Comparison of ENCODE assay signal across 10 cellular contexts in genomic region chr9:75108571-75108970, GRCh38. TPM values are rescaled to one million over a fixed set of nuclear protein-coding genes. Genes with fewer than 3 reads are reported as not detected.
A peak's percentile ranks its signal among the peaks of the same experiment; 100 is the strongest.
DNase-seq lines count a peak whose midpoint lies in the region; ATAC-seq and TF ChIP-seq lines count a peak whose summit lies in the region.
"Had no signal": no experiment of that assay in that cellular context is flagged by ENCODE, and none has a peak within 500 bp of the region (broad histone marks: within the 10 kb centered on the region; RNA-seq: fewer than 3 reads in every experiment).

No MANE protein-coding gene starts in this region.

- WGBS in adrenal gland, 4 donors, result 36 to 48% (median 44%) methylated on average over 4 of the region's 4 CpGs
- WGBS in urinary bladder, result 41% methylated on average over 4 of the region's 4 CpGs

- DNase-seq in activated effector memory CD4-positive, alpha-beta T cell treated with anti-CD3 and anti-CD28 coated beads, Interleukin-2, amount 50 U/mL, for 16 hours, result peak; percentile 73
- DNase-seq in activated effector memory CD4-positive, alpha-beta T cell treated with Interleukin-2 at 50 U/mL for 16 hours, result no peak
- DNase-seq in adrenal gland, result peak in 6 of 7 donors; percentile 54 to 86 (median 67)
- DNase-seq in hepatic stellate cell (ENCODE audit: low spot score), result peak; percentile 69
- no peak for DNase-seq in COLO829 (ENCODE audit: low spot score)
- DNase-seq in retina, result no peak
- DNase-seq: NCI-H2227 treated with DMSO at 0.1 percent for 48 hours had no signal

- H3K9me3 ChIP-seq in adrenal gland (replicated peaks in 1 of 3), result no peaks in the 10 kb centered on the region

- no peak for TF ChIP-seq POLR2A in adrenal gland (IDR thresholded peaks at IDR 0.05)

- H3K27ac ChIP-seq in adrenal gland (peak overlapping the region in 2 of 5 donors; percentile 22 to 47), urinary bladder (ENCODE audit: low read depth) (peak overlapping the region; percentile 5)

- TF ChIP-seq CTCF in adrenal gland (IDR thresholded peaks at IDR 0.05), result no peak

- peaks cover 5 to 61% of the 10 kb centered on the region in 2 donors for H3K4me1 ChIP-seq in adrenal gland (replicated peaks in 1 of 2)
- H3K4me1 ChIP-seq in urinary bladder (ENCODE audit: insufficient read depth), result peaks cover 4% of the 10 kb centered on the region

- H3K4me3 ChIP-seq in adrenal gland (no peak overlapping the region), urinary bladder (ENCODE audit: low read depth, low read length) (no peak overlapping the region)
- H3K4me3 ChIP-seq: lung had no signal

- ATAC-seq in HG03469 (IDR thresholded peaks at IDR 0.05; ENCODE audit: unreplicated experiment), result no peak

- H3K36me3 ChIP-seq in adrenal gland (replicated peaks in 1 of 2), result no peaks in the 10 kb centered on the region
- H3K36me3 ChIP-seq in urinary bladder (ENCODE audit: insufficient read depth), result no peaks in the 10 kb centered on the region

- intact Hi-C loops in adrenal gland (cut with DNase I), result no loop called here

- no peaks in the 10 kb centered on the region for H3K27me3 ChIP-seq in adrenal gland

RNA-seq across cellular contexts. Expression of gene OSTF1, which starts 20.3 kb away (rescaled TPM):
- total RNA-seq in adrenal gland, result 10 to 100 TPM; 32.5 to 52.2 (median 35.7) TPM
- 10 to 100 TPM; 21.0 to 41.4 (median 29.4) TPM for polyA plus RNA-seq in adrenal gland
- 32.7 TPM for total RNA-seq in urinary bladder
- polyA plus RNA-seq in urinary bladder, result 32.9 TPM

RNA-seq across cellular contexts. Expression of gene NMRK1, which starts 20.6 kb away (rescaled TPM):
- total RNA-seq in adrenal gland, result 10 to 100 TPM in 6 of 8 donors, 1 to 10 TPM in 2; 4.3 to 27.4 (median 20.2) TPM
- 10 to 100 TPM; 22.4 to 93.2 (median 29.8) TPM for polyA plus RNA-seq in adrenal gland
- 20.4 TPM for total RNA-seq in urinary bladder
- 18.9 TPM for polyA plus RNA-seq in urinary bladder

Comparison
In these comparisons a context has a peak if more than half of its experiments do, and no peak if none do; other contexts are left out.
1. DNase-seq: peak in activated effector memory CD4-positive, alpha-beta T cell treated with anti-CD3 and anti-CD28 coated beads, Interleukin-2, amount 50 U/mL, for 16 hours (single experiment), adrenal gland (6 of 7) and hepatic stellate cell (single experiment); none in activated effector memory CD4-positive, alpha-beta T cell treated with Interleukin-2 at 50 U/mL for 16 hours (single experiment), COLO829 (single experiment) and retina (single experiment).